ENCODE assay signal across 21 cellular contexts in genomic region chr9:108834959-108835696, GRCh38. TPM values are rescaled to one million over a fixed set of nuclear protein-coding genes. Genes with fewer than 3 reads are reported as not detected.
DNase-seq lines count a peak whose midpoint lies in the region; ATAC-seq and TF ChIP-seq lines count a peak whose summit lies in the region.
"Had no signal": no experiment of that assay in that cellular context is flagged by ENCODE, and none has a peak within 500 bp of the region (broad histone marks: within the 10 kb centered on the region; RNA-seq: fewer than 3 reads in every experiment).

No MANE protein-coding gene starts in this region.

- no peak overlapping the region for H3K4me3 Mint-ChIP-seq in activated CD4-positive, alpha-beta T cell treated with anti-CD3 and anti-CD28 coated beads, Interleukin-2, amount 10 ng/mL, durations not matched to agents 7 days and 5 days

- H4K20me1 ChIP-seq in DND-41 (ENCODE audit: insufficient read depth, low read length), result no peaks in the 10 kb centered on the region

- TF ChIP-seq CTCF in DND-41 (IDR thresholded peaks at IDR 0.05; ENCODE audit: borderline replicate concordance, extremely low read depth, low read length, poor library complexity, severe bottlenecking) (no peak), foreskin keratinocyte (conservative IDR thresholded peaks at IDR 0.05) (no peak), GM13977 (IDR thresholded peaks at IDR 0.05; ENCODE audit: extremely low read depth, insufficient read depth, missing control alignments) (no peak)

- ATAC-seq in DND-41 (ENCODE audit: insufficient read depth, low read depth) (peak; percentile 56; the same call in 2 of the 3 replicates), foreskin keratinocyte (peak; percentile 45), HG02571 (IDR thresholded peaks at IDR 0.05; ENCODE audit: unreplicated experiment) (no peak)
- ATAC-seq: gastrocnemius medialis had no signal

- no peak for DNase-seq in DND-41
- peak; percentile 72 to 81 for DNase-seq in Kasumi-1 (lab: John Stamatoyannopoulos, UW)
- DNase-seq in SIG-M5 (lab: John Stamatoyannopoulos, UW), result peak; percentile 2
- DNase-seq in foreskin keratinocyte, result peak; percentile 72 to 86
- no peak for DNase-seq in GM13977 (ENCODE audit: low spot score)
- DNase-seq in activated CD4-positive, alpha-beta T cell treated with anti-CD3 and anti-CD28 coated beads, Interleukin-2, amount 10 ng/mL, durations not matched to agents 7 days and 5 days, result no peak
- DNase-seq in NCI-H1436 (lab: John Stamatoyannopoulos, UW), result no peak
- DNase-seq: ACHN; activated naive CD4-positive, alpha-beta T cell treated with Interleukin-2 at 50 U/mL for 16 hours; brain microvascular endothelial cell; Caco-2; effector CD8-positive, alpha-beta T cell; gastrocnemius medialis; NCI-H1417 treated with DMSO at 0.1 percent for 48 hours; occipital lobe; Peyer's patch; stimulated activated CD4-positive, alpha-beta T cell treated with anti-CD3 and anti-CD28 coated beads, Interleukin-12 subunit alpha, Interleukin-12 subunit beta, amount 100 ng/mL, for 4 hours; T-helper 9 cell had no signal

- POLR2A ChIA-PET in activated CD4-positive, alpha-beta T cell treated with anti-CD3 and anti-CD28 coated beads, Interleukin-2, amount 10 ng/mL, durations not matched to agents 7 days and 5 days (lab: Charles Lee), result no interaction called here

- peaks cover 12% of the 10 kb centered on the region for H3K4me1 Mint-ChIP-seq in activated CD4-positive, alpha-beta T cell treated with anti-CD3 and anti-CD28 coated beads, Interleukin-2, amount 10 ng/mL, durations not matched to agents 7 days and 5 days

- CTCF ChIA-PET in activated CD4-positive, alpha-beta T cell treated with anti-CD3 and anti-CD28 coated beads, Interleukin-2, amount 10 ng/mL, durations not matched to agents 7 days and 5 days (lab: Charles Lee), result no interaction called here

- H3K79me2 ChIP-seq in DND-41 (ENCODE audit: insufficient read depth, low read length), result no peaks in the 10 kb centered on the region

- H3K9me3 Mint-ChIP-seq in activated CD4-positive, alpha-beta T cell treated with anti-CD3 and anti-CD28 coated beads, Interleukin-2, amount 10 ng/mL, durations not matched to agents 7 days and 5 days, result no peaks in the 10 kb centered on the region

- H3K27ac Mint-ChIP-seq in activated CD4-positive, alpha-beta T cell treated with anti-CD3 and anti-CD28 coated beads, Interleukin-2, amount 10 ng/mL, durations not matched to agents 7 days and 5 days, result no peak overlapping the region

- no peak overlapping the region for H2AFZ ChIP-seq in DND-41 (ENCODE audit: low read depth, low read length)

- H3K27ac ChIP-seq in DND-41 (ENCODE audit: low read length) (no peak overlapping the region), foreskin keratinocyte (peak overlapping the region; percentile 70)
- H3K27ac ChIP-seq: brain microvascular endothelial cell, gastrocnemius medialis, Peyer's patch, suprapubic skin had no signal

- no peak overlapping the region for H3K4me2 ChIP-seq in DND-41 (ENCODE audit: insufficient read depth, low read length)

- H3K27me3 ChIP-seq in DND-41 (ENCODE audit: insufficient read depth, low read length, poor library complexity) (no peaks in the 10 kb centered on the region), foreskin keratinocyte (no peaks in the 10 kb centered on the region)
- H3K27me3 ChIP-seq: brain microvascular endothelial cell, gastrocnemius medialis, Peyer's patch, suprapubic skin had no signal

- H3K27me3 Mint-ChIP-seq in activated CD4-positive, alpha-beta T cell treated with anti-CD3 and anti-CD28 coated beads, Interleukin-2, amount 10 ng/mL, durations not matched to agents 7 days and 5 days, result peaks cover 3% of the 10 kb centered on the region

- no peaks in the 10 kb centered on the region for H3K4me1 ChIP-seq in DND-41 (ENCODE audit: insufficient read depth, low read length)
- peaks cover 51% of the 10 kb centered on the region for H3K4me1 ChIP-seq in foreskin keratinocyte
- H3K4me1 ChIP-seq: Caco-2, gastrocnemius medialis, Peyer's patch had no signal

- H3K36me3 Mint-ChIP-seq in activated CD4-positive, alpha-beta T cell treated with anti-CD3 and anti-CD28 coated beads, Interleukin-2, amount 10 ng/mL, durations not matched to agents 7 days and 5 days (ENCODE audit: low read depth), result no peaks in the 10 kb centered on the region

- no peaks in the 10 kb centered on the region for H3K36me3 ChIP-seq in DND-41 (ENCODE audit: insufficient read depth, low read length)
- H3K36me3 ChIP-seq: brain microvascular endothelial cell, gastrocnemius medialis, Peyer's patch, suprapubic skin had no signal

- no peak overlapping the region for H3K4me3 ChIP-seq in DND-41 (ENCODE audit: low read depth in 1 of 2, low read length in 2 of 2)
- H3K4me3 ChIP-seq: gastrocnemius medialis, Peyer's patch, suprapubic skin had no signal

- H3K9ac ChIP-seq in DND-41 (ENCODE audit: low read depth, low read length), result no peak overlapping the region

- H3K9me3 ChIP-seq in DND-41 (ENCODE audit: insufficient read depth, low read length, severe bottlenecking), result no peaks in the 10 kb centered on the region
- H3K9me3 ChIP-seq: Caco-2, gastrocnemius medialis, Peyer's patch, suprapubic skin had no signal

- in situ Hi-C loops in GM13977 (cut with MboI; ENCODE audit: low pct_unique_long_range_greater_than_20kb, low sequenced_read_pairs, unreplicated experiment), result no loop called here

RNA-seq across cellular contexts. Expression of gene ACTL7B, which starts 20.7 kb away (rescaled TPM):
- total RNA-seq in foreskin keratinocyte, result not detected in 2 replicates
- not detected in 2 replicates for polyA plus RNA-seq in foreskin keratinocyte
- total RNA-seq in activated CD4-positive, alpha-beta T cell treated with anti-CD3 and anti-CD28 coated beads, Interleukin-2, amount 10 ng/mL, durations not matched to agents 7 days and 5 days, result not detected
- total RNA-seq: Caco-2, gastrocnemius medialis, mesenteric fat pad, occipital lobe, Peyer's patch had no signal

RNA-seq across cellular contexts. Expression of gene ACTL7A, which starts 26.9 kb away (rescaled TPM):
- not detected in 2 replicates for total RNA-seq in foreskin keratinocyte
- polyA plus RNA-seq in foreskin keratinocyte, result not detected in 2 replicates
- total RNA-seq in activated CD4-positive, alpha-beta T cell treated with anti-CD3 and anti-CD28 coated beads, Interleukin-2, amount 10 ng/mL, durations not matched to agents 7 days and 5 days, result not detected
- total RNA-seq: Caco-2, gastrocnemius medialis, mesenteric fat pad, occipital lobe, Peyer's patch, suprapubic skin had no signal

Comparison
In these comparisons a context has a peak if more than half of its experiments do, and no peak if none do; other contexts are left out.
1. DNase-seq: peak in Kasumi-1 (2 of 2), SIG-M5 (single experiment) and foreskin keratinocyte (2 of 2); none in DND-41 (single experiment), GM13977 (single experiment), activated CD4-positive, alpha-beta T cell treated with anti-CD3 and anti-CD28 coated beads, Interleukin-2, amount 10 ng/mL, durations not matched to agents 7 days and 5 days (single experiment) and NCI-H1436 (single experiment).